Comparison of ENCODE assay signal across 14 cellular contexts in the genomic region with DNA sequence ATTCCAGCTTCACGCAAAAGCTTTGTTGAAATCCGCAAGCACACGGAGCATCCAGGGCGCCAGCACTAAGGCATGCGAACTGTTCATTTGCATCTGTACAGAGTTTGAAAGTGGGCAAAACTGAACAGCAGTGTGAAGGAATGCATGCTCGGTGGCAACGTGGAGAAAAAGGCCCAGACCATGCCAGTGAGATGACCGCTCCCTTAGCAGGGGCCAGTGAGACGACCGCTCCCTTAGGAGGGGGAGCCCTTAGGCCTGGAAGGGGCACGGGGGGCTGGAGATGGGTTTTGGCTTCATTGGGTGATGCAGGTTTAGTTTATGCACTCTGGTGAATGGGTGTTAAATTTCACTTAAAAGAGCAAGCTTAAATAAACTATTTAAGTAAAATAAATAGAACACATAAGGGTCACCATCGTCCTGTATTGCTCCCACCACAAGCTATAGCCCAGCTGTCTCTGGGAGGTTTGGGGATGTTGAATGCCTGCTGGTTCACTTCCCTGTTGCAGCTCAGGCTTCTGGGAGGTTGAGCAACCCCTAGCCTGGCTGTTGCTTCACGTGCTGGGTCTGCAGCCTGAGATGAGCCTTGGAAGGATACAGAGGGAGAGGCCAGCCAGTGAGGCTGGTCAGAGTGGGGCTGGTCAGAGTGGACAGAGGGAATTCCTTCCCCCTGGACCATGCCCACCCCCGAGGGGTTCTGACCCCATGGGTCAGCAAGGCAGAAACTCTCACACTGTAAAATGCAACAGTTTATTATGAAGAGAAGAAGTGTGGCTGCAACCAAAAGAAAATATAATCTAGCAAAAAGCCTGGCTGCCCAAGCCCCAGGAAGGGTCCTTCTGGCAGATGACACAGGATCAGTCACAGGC. TPM values are rescaled to one million over a fixed set of nuclear protein-coding genes. Genes with fewer than 3 reads are reported as not detected.
DNase-seq lines count a peak whose midpoint lies in the region; ATAC-seq and TF ChIP-seq lines count a peak whose summit lies in the region.
"Had no signal": no experiment of that assay in that cellular context is flagged by ENCODE, and none has a peak within 500 bp of the region (broad histone marks: within the 10 kb centered on the region; RNA-seq: fewer than 3 reads in every experiment).

No MANE protein-coding gene starts in this region.

- H3K79me1 ChIP-seq in neuronal stem cell (ENCODE audit: low read depth, low read length) = no peaks in the 10 kb centered on the region

- no peaks in the 10 kb centered on the region for H3K36me3 ChIP-seq in heart right ventricle
- H3K36me3 ChIP-seq in neuronal stem cell (replicated peaks in 1 of 2; ENCODE audit: control insufficient read depth in 2 of 2, insufficient read depth in 2 of 2, low read length in 2 of 2) = no peaks in the 10 kb centered on the region
- no peaks in the 10 kb centered on the region for H3K36me3 ChIP-seq in MM.1S (replicated peaks; ENCODE audit: insufficient read depth, low read length)
- H3K36me3 ChIP-seq: cardiac muscle cell had no signal

- H4K91ac ChIP-seq in neuronal stem cell (ENCODE audit: low read depth, low read length, poor library complexity) = no peak overlapping the region

- WGBS in heart right ventricle, 2 donors = 84 to 86% methylated on average over 14 of the region's 14 CpGs
- WGBS in neuronal stem cell (ENCODE audit: extremely low coverage in 2 of 2, insufficient read length in 2 of 2, insufficient replicate concordance in 1 of 2), 2 donors = no CpG with 5 or more reads among the region's 14 CpGs

- peak overlapping the region; percentile 72 for H2BK5ac ChIP-seq in neuronal stem cell (ENCODE audit: low read length)

- no peak overlapping the region for H3K4me2 ChIP-seq in neuronal stem cell (ENCODE audit: insufficient read depth, low read length, poor library complexity, severe bottlenecking)
- H3K4me2 ChIP-seq in MM.1S (ENCODE audit: low read depth, low read length) = no peak overlapping the region

- no peaks in the 10 kb centered on the region for H3K79me2 ChIP-seq in MM.1S (ENCODE audit: low read length)

- no peak overlapping the region for H3K4ac ChIP-seq in neuronal stem cell (ENCODE audit: low read length)

- H3K36me3 Mint-ChIP-seq in T-helper 2 cell treated with Interferon-gamma antibody and Interleukin-4, amounts not matched to agents 5 μg/mL and 100 μg/mL, for 36 hours (ENCODE audit: low read depth) = no peaks in the 10 kb centered on the region
- H3K36me3 Mint-ChIP-seq: activated naive CD4-positive, alpha-beta T cell treated with anti-CD3 and anti-CD28 coated beads, Interleukin-2, amount 50 U/mL, for 24 hours had no signal

- H3K4me3 Mint-ChIP-seq in T-helper 2 cell treated with Interferon-gamma antibody and Interleukin-4, amounts not matched to agents 5 μg/mL and 100 μg/mL, for 36 hours = no peak overlapping the region
- H3K4me3 Mint-ChIP-seq: activated naive CD4-positive, alpha-beta T cell treated with anti-CD3 and anti-CD28 coated beads, Interleukin-2, amount 50 U/mL, for 24 hours had no signal

- H2BK12ac ChIP-seq in neuronal stem cell (ENCODE audit: low read length) = no peak overlapping the region

- H2BK120ac ChIP-seq in neuronal stem cell (ENCODE audit: low read depth, low read length) = peak overlapping the region; percentile 44

- peak overlapping the region; percentile 44 for H3K18ac ChIP-seq in neuronal stem cell (ENCODE audit: low read length)

- H3K14ac ChIP-seq in neuronal stem cell (ENCODE audit: low read length) = peak overlapping the region; percentile 78

- no peaks in the 10 kb centered on the region for H3K9me3 Mint-ChIP-seq in T-helper 2 cell treated with Interferon-gamma antibody and Interleukin-4, amounts not matched to agents 5 μg/mL and 100 μg/mL, for 36 hours

- no peaks in the 10 kb centered on the region for H3K9me2 ChIP-seq in MM.1S (replicated peaks; ENCODE audit: insufficient read depth, low read length)

- H3K27me3 ChIP-seq in heart right ventricle (peaks cover 0 to 8% (median 3%) of the 10 kb centered on the region in 7 donors), neuronal stem cell (ENCODE audit: control insufficient read depth in 3 of 3, insufficient read depth in 3 of 3, low read depth in 1 of 3, low read length in 3 of 3) (no peaks in the 10 kb centered on the region), MM.1S (replicated peaks; ENCODE audit: insufficient read depth, low read length) (peaks cover 73% of the 10 kb centered on the region)
- H3K27me3 ChIP-seq: cardiac muscle cell had no signal

- no peaks in the 10 kb centered on the region for H3F3A ChIP-seq in MM.1S (ENCODE audit: insufficient read depth, low read length)

- peak; percentile 77 to 85 for DNase-seq in AML-193 (lab: John Stamatoyannopoulos, UW)
- peak; percentile 79 for DNase-seq in NOMO-1 treated with dmso at 0.1 percent for 144 hours (lab: John Stamatoyannopoulos, UW; ENCODE audit: unreplicated experiment)
- DNase-seq in heart right ventricle = peak in 1 of 2 donors; percentile 44
- no peak for DNase-seq in neuronal stem cell (ENCODE audit: low spot score)
- DNase-seq in T-helper 2 cell treated with Interferon-gamma antibody and Interleukin-4, amounts not matched to agents 5 μg/mL and 100 μg/mL, for 36 hours (ENCODE audit: low spot score) = no peak
- no peak for DNase-seq in MM.1S
- DNase-seq: NCI-H2107, small intestine had no signal

- H2AK5ac ChIP-seq in neuronal stem cell (ENCODE audit: low read depth, low read length) = peak overlapping the region; percentile 25

- H2AFZ ChIP-seq in neuronal stem cell (ENCODE audit: low read length) (no peak overlapping the region), MM.1S (ENCODE audit: low read length) (no peak overlapping the region)

- H3K23ac ChIP-seq in neuronal stem cell (ENCODE audit: low read depth, low read length, poor library complexity) = no peak overlapping the region

- no peaks in the 10 kb centered on the region for H3K27me3 Mint-ChIP-seq in T-helper 2 cell treated with Interferon-gamma antibody and Interleukin-4, amounts not matched to agents 5 μg/mL and 100 μg/mL, for 36 hours (ENCODE audit: low read depth)
- H3K27me3 Mint-ChIP-seq: activated naive CD4-positive, alpha-beta T cell treated with anti-CD3 and anti-CD28 coated beads, Interleukin-2, amount 50 U/mL, for 24 hours had no signal

- no peaks in the 10 kb centered on the region for H3K4me1 Mint-ChIP-seq in T-helper 2 cell treated with Interferon-gamma antibody and Interleukin-4, amounts not matched to agents 5 μg/mL and 100 μg/mL, for 36 hours (ENCODE audit: low read depth)
- H3K4me1 Mint-ChIP-seq: activated naive CD4-positive, alpha-beta T cell treated with anti-CD3 and anti-CD28 coated beads, Interleukin-2, amount 50 U/mL, for 24 hours had no signal

- H3K9me3 ChIP-seq in heart right ventricle (peaks cover 0 to 23% (median 11%) of the 10 kb centered on the region in 11 donors), neuronal stem cell (replicated peaks in 1 of 2; ENCODE audit: control insufficient read depth in 2 of 2, insufficient read depth in 1 of 2, low read depth in 1 of 2, low read length in 2 of 2) (peaks cover 0 to 5% of the 10 kb centered on the region in 2 donors), MM.1S (replicated peaks; ENCODE audit: insufficient read depth, low read length) (no peaks in the 10 kb centered on the region)

- no peak overlapping the region for H3K4me3 ChIP-seq in heart right ventricle
- H3K4me3 ChIP-seq in neuronal stem cell (ENCODE audit: low read length in 2 of 2) = peak overlapping the region in 1 of 2 donors; percentile 14
- H3K4me3 ChIP-seq in MM.1S (ENCODE audit: low read length) = no peak overlapping the region
- H3K4me3 ChIP-seq: cardiac muscle cell had no signal

- no peak for TF ChIP-seq CTCF in heart right ventricle (IDR thresholded peaks at IDR 0.05)
- no peak for TF ChIP-seq CTCF in MM.1S (IDR thresholded peaks at IDR 0.05; ENCODE audit: low read length)

- peak overlapping the region; percentile 72 for H2BK15ac ChIP-seq in neuronal stem cell (ENCODE audit: low read length)

- no peak overlapping the region for H3K9ac ChIP-seq in neuronal stem cell (ENCODE audit: low read depth, low read length, poor library complexity)
- no peak overlapping the region for H3K9ac ChIP-seq in MM.1S (ENCODE audit: low read length)

- H4K8ac ChIP-seq in neuronal stem cell (ENCODE audit: low read depth, low read length) = no peak overlapping the region

- H4K20me1 ChIP-seq in MM.1S (ENCODE audit: insufficient read depth, low read length) = no peaks in the 10 kb centered on the region

- H3K27ac ChIP-seq in heart right ventricle (peak overlapping the region in 1 of 10 donors; percentile 75), neuronal stem cell (replicated peaks; ENCODE audit: low read length) (no peak overlapping the region), MM.1S (ENCODE audit: low read length) (no peak overlapping the region)
- H3K27ac ChIP-seq: cardiac muscle cell had no signal

- H3K4me1 ChIP-seq in heart right ventricle (peaks cover 0 to 68% (median 0%) of the 10 kb centered on the region in 9 donors), neuronal stem cell (ENCODE audit: control insufficient read depth in 2 of 2, insufficient read depth in 1 of 2, low read depth in 1 of 2, low read length in 2 of 2) (no peaks in the 10 kb centered on the region), MM.1S (ENCODE audit: low read length) (no peaks in the 10 kb centered on the region)

- intact Hi-C loops in heart right ventricle (cut with DNase I) = no loop called here

- H3K27ac Mint-ChIP-seq in T-helper 2 cell treated with Interferon-gamma antibody and Interleukin-4, amounts not matched to agents 5 μg/mL and 100 μg/mL, for 36 hours = no peak overlapping the region
- H3K27ac Mint-ChIP-seq: activated naive CD4-positive, alpha-beta T cell treated with anti-CD3 and anti-CD28 coated beads, Interleukin-2, amount 50 U/mL, for 24 hours had no signal

- peak; percentile 23 to 78 (median 62) for ATAC-seq in heart right ventricle
- ATAC-seq in HG03432 (IDR thresholded peaks at IDR 0.05; ENCODE audit: unreplicated experiment) = no peak
- no peak for ATAC-seq in GM18511 (IDR thresholded peaks at IDR 0.05; ENCODE audit: unreplicated experiment)

RNA-seq across cellular contexts. Expression of a gene that starts 4.6 kb away (rescaled TPM):
- total RNA-seq in heart right ventricle = 10 to 100 TPM in 1 of 10 donors, 1 to 10 TPM in 8, under 1 TPM in 1; 0.97 to 64.7 (median 2.8) TPM
- polyA plus RNA-seq in heart right ventricle = 1 to 10 TPM; 1.5 to 2.1 TPM
- polyA plus RNA-seq in neuronal stem cell (2013, experiment 1 of 2) = not detected
- polyA plus RNA-seq in neuronal stem cell (2013, experiment 2 of 2) = not detected
- total RNA-seq: cardiac muscle cell, H1 had no signal
- polyA plus RNA-seq: cardiac muscle cell, H1, neural cell had no signal

RNA-seq across cellular contexts. Expression of a gene that starts 41.7 kb away (rescaled TPM):
- under 1 TPM in 3 of 10 donors, not detected in 7; 0.25 to 0.46 (median 0.26) TPM for total RNA-seq in heart right ventricle
- under 1 TPM; 0.19 to 0.44 TPM for polyA plus RNA-seq in heart right ventricle
- not detected for polyA plus RNA-seq in neuronal stem cell (2013, experiment 1 of 2)
- not detected for polyA plus RNA-seq in neuronal stem cell (2013, experiment 2 of 2)
- total RNA-seq: cardiac muscle cell, H1 had no signal
- polyA plus RNA-seq: cardiac muscle cell, H1, neural cell, small intestine had no signal

Comparison
In these comparisons a context has a peak if more than half of its experiments do, and no peak if none do; other contexts are left out.
1. DNase-seq: peak in AML-193 (2 of 2) and NOMO-1 treated with dmso at 0.1 percent for 144 hours (single experiment); none in neuronal stem cell (single experiment), T-helper 2 cell treated with Interferon-gamma antibody and Interleukin-4, amounts not matched to agents 5 μg/mL and 100 μg/mL, for 36 hours (single experiment) and MM.1S (single experiment).
2. ATAC-seq: peak in heart right ventricle (8 of 8); none in HG03432 (single experiment) and GM18511 (single experiment).